Comparison of ENCODE assay signal across 1 cellular context in genomic region chr1:185350027-185350442, GRCh38.
TF ChIP-seq lines count a peak whose summit lies in the region.

No MANE protein-coding gene starts in this region.

TF ChIP-seq in HepG2, 621 proteins besides CTCF, POLR2A, EP300 and RAD21 (continued from another document and continues in another):
- TF ChIP-seq FOXP4 (CRISPR knock-in tag; IDR thresholded peaks at IDR 0.05) (peak; percentile 57), HMG20A (CRISPR knock-in tag; IDR thresholded peaks at IDR 0.05; ENCODE audit: borderline replicate concordance) (peak; percentile 79; the same call in 1 of the 2 replicates), ZNF878 (CRISPR knock-in tag; IDR thresholded peaks at IDR 0.05) (0 out of 2 replicates have a peak, but pooled peaks have one; percentile 53), HNF1B (CRISPR knock-in tag; IDR thresholded peaks at IDR 0.05) (no peak), E2F2 (CRISPR knock-in tag; IDR thresholded peaks at IDR 0.05; ENCODE audit: borderline replicate concordance) (no peak), MEF2D (CRISPR knock-in tag; IDR thresholded peaks at IDR 0.05) (peak; percentile 64), AHDC1 (CRISPR knock-in tag; IDR thresholded peaks at IDR 0.05; ENCODE audit: borderline replicate concordance) (peak; percentile 87; the same call in 1 of the 2 replicates), ATF5 (CRISPR knock-in tag; IDR thresholded peaks at IDR 0.05; ENCODE audit: low read depth) (no peak), ZFX (CRISPR knock-in tag; IDR thresholded peaks at IDR 0.05; ENCODE audit: low read depth) (peak; percentile 73), BATF2 (CRISPR knock-in tag; IDR thresholded peaks at IDR 0.05) (no peak), SALL1 (CRISPR knock-in tag; IDR thresholded peaks at IDR 0.05) (peak; percentile 78; the same call in 1 of the 2 replicates), SAP130 (CRISPR knock-in tag; IDR thresholded peaks at IDR 0.05; ENCODE audit: low read depth) (peak; percentile 64), ELF3 (CRISPR knock-in tag; IDR thresholded peaks at IDR 0.05) (peak; percentile 89), ZNF484 (CRISPR knock-in tag; IDR thresholded peaks at IDR 0.05; ENCODE audit: borderline replicate concordance, low read depth) (no peak), ZNF749 (CRISPR knock-in tag; IDR thresholded peaks at IDR 0.05; ENCODE audit: borderline replicate concordance) (no peak), ZNF138 (CRISPR knock-in tag; IDR thresholded peaks at IDR 0.05; ENCODE audit: low read depth) (no peak), ZNF607 (CRISPR knock-in tag; IDR thresholded peaks at IDR 0.05; ENCODE audit: borderline replicate concordance) (no peak), TEF (CRISPR knock-in tag; IDR thresholded peaks at IDR 0.05) (no peak), RXRB (CRISPR knock-in tag; IDR thresholded peaks at IDR 0.05; ENCODE audit: borderline replicate concordance) (peak; percentile 26; the same call in 1 of the 2 replicates), MXI1 (IDR thresholded peaks at IDR 0.05; ENCODE audit: borderline replicate concordance, low read depth, low read length) (peak; percentile 41; the same call in 1 of the 3 replicates), NCOR1 (IDR thresholded peaks at IDR 0.05; ENCODE audit: borderline replicate concordance, low read length) (peak; percentile 86; the same call in 1 of the 2 replicates), PATZ1 (CRISPR knock-in tag; IDR thresholded peaks at IDR 0.05) (0 out of 2 replicates have a peak, but pooled peaks have one; percentile 26), PPARG (CRISPR knock-in tag; conservative IDR thresholded peaks at IDR 0.05) (0 out of 2 replicates have a peak, but pooled peaks have one; percentile 33), THAP8 (CRISPR knock-in tag; IDR thresholded peaks at IDR 0.05; ENCODE audit: borderline replicate concordance) (no peak), CREM (IDR thresholded peaks at IDR 0.05) (peak; percentile 67), CREM (CRISPR knock-in tag; IDR thresholded peaks at IDR 0.05) (no peak), ZNF652 (CRISPR knock-in tag; IDR thresholded peaks at IDR 0.05; ENCODE audit: borderline replicate concordance, low read depth) (peak; percentile 55; the same call in 1 of the 2 replicates), SP2 (CRISPR knock-in tag; IDR thresholded peaks at IDR 0.05) (no peak), ZSCAN29 (CRISPR knock-in tag; conservative IDR thresholded peaks at IDR 0.05) (0 out of 2 replicates have a peak, but pooled peaks have one; percentile 46), JUN (CRISPR knock-in tag; IDR thresholded peaks at IDR 0.05) (0 out of 2 replicates have a peak, but pooled peaks have one; percentile 57), SKIL (CRISPR knock-in tag; IDR thresholded peaks at IDR 0.05; ENCODE audit: borderline replicate concordance) (no peak), ATF7 (IDR thresholded peaks at IDR 0.05) (peak; percentile 63), ATF7 (CRISPR knock-in tag; IDR thresholded peaks at IDR 0.05) (no peak; the same call in 1 of the 2 replicates), ZBTB21 (CRISPR knock-in tag; IDR thresholded peaks at IDR 0.05) (peak; percentile 63; the same call in 1 of the 2 replicates), ZNF121 (CRISPR knock-in tag; IDR thresholded peaks at IDR 0.05) (no peak), ZFP36L1 (CRISPR knock-in tag; IDR thresholded peaks at IDR 0.05) (peak; percentile 33; the same call in 1 of the 2 replicates), LCORL (IDR thresholded peaks at IDR 0.05) (no peak), LCORL (CRISPR knock-in tag; IDR thresholded peaks at IDR 0.05) (0 out of 2 replicates have a peak, but pooled peaks have one; percentile 35), ETV5 (CRISPR knock-in tag; IDR thresholded peaks at IDR 0.05; ENCODE audit: borderline replicate concordance) (peak; percentile 67; the same call in 1 of the 2 replicates), HOMEZ (CRISPR knock-in tag; IDR thresholded peaks at IDR 0.05; ENCODE audit: low read depth) (peak; percentile 94), FOXO1 (CRISPR knock-in tag; IDR thresholded peaks at IDR 0.05) (peak; percentile 85; the same call in 1 of the 2 replicates), TCF7 (IDR thresholded peaks at IDR 0.05; ENCODE audit: low read depth) (peak; percentile 57), ZKSCAN8 (CRISPR knock-in tag; IDR thresholded peaks at IDR 0.05; ENCODE audit: borderline replicate concordance) (peak; percentile 38; the same call in 1 of the 2 replicates)
